ENCODE assay signal across 25 cellular contexts in the genomic region with DNA sequence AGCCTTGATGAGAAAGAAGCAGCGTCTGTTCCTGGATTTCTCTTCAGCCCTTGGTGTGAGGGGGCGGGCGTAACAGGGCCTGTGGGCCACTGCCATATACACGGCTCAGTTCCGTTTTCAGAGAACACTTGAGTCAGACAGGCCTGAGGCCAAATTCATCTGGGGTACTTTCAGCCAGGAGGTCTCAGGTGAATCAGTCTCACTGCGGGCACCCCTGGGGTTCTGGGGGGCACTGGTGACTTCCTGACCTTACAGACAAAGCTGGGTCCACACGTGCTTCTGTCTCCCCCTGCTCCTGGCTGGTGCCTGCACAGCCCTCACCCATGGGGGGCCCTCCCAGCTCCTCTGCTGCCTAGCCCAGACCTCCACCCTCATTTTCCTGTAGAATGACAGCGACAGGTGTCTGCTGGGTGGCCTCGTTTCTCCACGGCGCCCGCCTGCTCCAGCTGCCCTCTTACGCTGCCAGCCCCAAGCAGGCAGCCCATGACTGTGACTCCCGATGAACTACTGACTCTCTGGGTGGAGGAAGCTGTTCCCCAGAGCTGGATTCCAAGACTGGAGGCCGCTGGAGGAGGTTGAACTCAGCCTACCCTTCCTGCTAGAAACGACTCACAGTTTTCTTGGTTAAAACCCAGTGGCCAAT.
"Had no signal": no experiment of that assay in that cellular context is flagged by ENCODE, and none has a peak within 500 bp of the region (broad histone marks: within the 10 kb centered on the region; RNA-seq: fewer than 3 reads in every experiment).

No MANE protein-coding gene starts in this region.

- H3K4me1 Mint-ChIP-seq: activated naive CD4-positive, alpha-beta T cell treated with anti-CD3 and anti-CD28 coated beads, Interleukin-2, amount 10 ng/mL, durations not matched to agents 7 days and 5 days; activated naive CD8-positive, alpha-beta T cell treated with anti-CD3 and anti-CD28 coated beads for 36 hours; T-helper 17 cell had no signal

- H3K36me3 ChIP-seq: breast epithelium, MG63 had no signal

- H3K4me1 ChIP-seq: breast epithelium had no signal

- ATAC-seq: PC-3, T-helper 17 cell, WTC11 had no signal

- H3K27ac ChIP-seq: breast epithelium had no signal

- H3K9me3 Mint-ChIP-seq: activated naive CD8-positive, alpha-beta T cell treated with anti-CD3 and anti-CD28 coated beads for 36 hours; activated T-helper 2 cell treated with anti-CD3 and anti-CD28 coated beads, Interferon-gamma antibody, Interleukin-2, Interleukin-4, amounts not matched to agents 10 μg/mL and 5 μg/mL and 100 μg/mL, durations not matched to agents 14 hours and 24 hours and 36 hours; WTC11 had no signal

- H3K27me3 Mint-ChIP-seq: activated naive CD4-positive, alpha-beta T cell treated with anti-CD3 and anti-CD28 coated beads, Interleukin-2, amount 10 ng/mL, durations not matched to agents 7 days and 5 days; activated naive CD8-positive, alpha-beta T cell treated with anti-CD3 and anti-CD28 coated beads for 36 hours; T-helper 17 cell had no signal

- H3K36me3 Mint-ChIP-seq: activated naive CD4-positive, alpha-beta T cell treated with anti-CD3 and anti-CD28 coated beads, Interleukin-2, amount 10 ng/mL, durations not matched to agents 7 days and 5 days; activated naive CD8-positive, alpha-beta T cell treated with anti-CD3 and anti-CD28 coated beads for 36 hours; WTC11 had no signal

- H3K4me3 Mint-ChIP-seq: activated naive CD4-positive, alpha-beta T cell treated with anti-CD3 and anti-CD28 coated beads, Interleukin-2, amount 10 ng/mL, durations not matched to agents 7 days and 5 days; activated naive CD8-positive, alpha-beta T cell treated with anti-CD3 and anti-CD28 coated beads for 36 hours; T-helper 17 cell; WTC11 had no signal

- H3K27ac Mint-ChIP-seq: activated naive CD4-positive, alpha-beta T cell treated with anti-CD3 and anti-CD28 coated beads, Interleukin-2, amount 10 ng/mL, durations not matched to agents 7 days and 5 days; activated naive CD8-positive, alpha-beta T cell treated with anti-CD3 and anti-CD28 coated beads for 36 hours; activated T-helper 2 cell treated with anti-CD3 and anti-CD28 coated beads, Interferon-gamma antibody, Interleukin-2, Interleukin-4, amounts not matched to agents 10 μg/mL and 5 μg/mL and 100 μg/mL, durations not matched to agents 14 hours and 24 hours and 36 hours; T-helper 17 cell; WTC11 had no signal

- H3K27me3 ChIP-seq: breast epithelium had no signal

- DNase-seq: activated CD4-positive, alpha-beta T cell treated with anti-CD3 and anti-CD28 coated beads for 48 hours; activated CD4-positive, alpha-beta T cell treated with anti-CD3 and anti-CD28 coated beads, Interleukin-2, amount 50 U/mL, for 4 hours; activated CD4-positive, CD25-positive, alpha-beta regulatory T cell treated with anti-CD3 and anti-CD28 coated beads, Interleukin-2, amount 50 U/mL, for 72 hours; activated gamma-delta T cell treated with Interleukin-2 at 50 U/mL for 16 hours; activated naive CD4-positive, alpha-beta T cell treated with anti-CD3 and anti-CD28 coated beads, Interleukin-2, amount 10 ng/mL, durations not matched to agents 7 days and 5 days; activated naive CD8-positive, alpha-beta T cell treated with anti-CD3 and anti-CD28 coated beads for 36 hours; activated T-cell treated with anti-CD3 and anti-CD28 coated beads for 4 hours; activated T-cell treated with anti-CD3 and anti-CD28 coated beads, Interleukin-2, amount 50 U/mL, for 48 hours; anterior cingulate cortex; central memory CD4-positive, alpha-beta T cell; MG63; MV-4-11; NCI-H1092 treated with DMSO at 0.1 percent for 48 hours; NCI-H1417 treated with DMSO at 0.1 percent for 48 hours; NCI-H1694; NCI-H2029 treated with DMSO at 0.1 percent for 48 hours; NCI-H510A treated with DMSO at 0.1 percent for 48 hours; NCI-H69; PC-3; SHP77 treated with DMSO at 0.1 percent for 48 hours; T-helper 17 cell; T-helper 9 cell had no signal

- H3K9me3 ChIP-seq: breast epithelium, MG63 had no signal

- H3K4me3 ChIP-seq: breast epithelium, MG63 had no signal
